Comparison of ENCODE assay signal across 8 cellular contexts in genomic region chrX:123830309-123830708, GRCh38. TPM values are rescaled to one million over a fixed set of nuclear protein-coding genes. Genes with fewer than 3 reads are reported as not detected.
DNase-seq lines count a peak whose midpoint lies in the region; ATAC-seq and TF ChIP-seq lines count a peak whose summit lies in the region.

No MANE protein-coding gene starts in this region.

- peak; percentile 74 for DNase-seq in CD14-positive monocyte (ENCODE audit: low spot score)
- DNase-seq in NCI-H748 treated with DMSO at 0.1 percent for 48 hours (lab: John Stamatoyannopoulos, UW): peak; percentile 8
- DNase-seq in kidney glomerular epithelial cell (lab: John Stamatoyannopoulos, UW): peak; percentile 75
- no peak for DNase-seq in activated gamma-delta T cell (lab: John Stamatoyannopoulos, UW)
- DNase-seq in esophagus muscularis mucosa (ENCODE audit: extremely low spot score): no peak
- DNase-seq in occipital lobe (lab: John Stamatoyannopoulos, UW): no peak

- no peaks in the 10 kb centered on the region for H3K9me3 ChIP-seq in esophagus muscularis mucosa

- peaks cover 0 to 3% (median 0%) of the 10 kb centered on the region in 4 donors for H3K4me1 ChIP-seq in esophagus muscularis mucosa

- no peak for TF ChIP-seq EP300 in esophagus muscularis mucosa (IDR thresholded peaks at IDR 0.05)

- peaks cover 8% of the 10 kb centered on the region for H3K4me1 Mint-ChIP-seq in CD14-positive monocyte

- WGBS in esophagus muscularis mucosa: 72% methylated on average over 6 of the region's 6 CpGs

- TF ChIP-seq CTCF in CD14-positive monocyte (IDR thresholded peaks at IDR 0.05) (no peak), esophagus muscularis mucosa (IDR thresholded peaks at IDR 0.05) (no peak)

- no peaks in the 10 kb centered on the region for H3K36me3 Mint-ChIP-seq in CD14-positive monocyte

- ATAC-seq in GM18861 (IDR thresholded peaks at IDR 0.05; ENCODE audit: unreplicated experiment): peak; percentile 91
- peak; percentile 83 for ATAC-seq in HG02973 (IDR thresholded peaks at IDR 0.05; ENCODE audit: unreplicated experiment)

- TF ChIP-seq POLR2A in esophagus muscularis mucosa (IDR thresholded peaks at IDR 0.05; ENCODE audit: low read depth): no peak

- no peak overlapping the region for H3K27ac ChIP-seq in esophagus muscularis mucosa (replicated peaks in 1 of 4)

- no peak overlapping the region for H3K4me3 ChIP-seq in esophagus muscularis mucosa

- intact Hi-C loops in CD14-positive monocyte (cut with micrococcal nuclease): loop anchor here (10.0 kb wide), 2 partner anchors 124 to 144 kb away; no protein-coding TSS in a partner anchor
- intact Hi-C loops in esophagus muscularis mucosa (cut with DNase I): loop anchor here (5.0 kb wide), 1 partner anchor 127 kb away; no protein-coding TSS in a partner anchor

- H3K27me3 ChIP-seq in esophagus muscularis mucosa: no peaks in the 10 kb centered on the region

- peaks cover 0 to 3% (median 2%) of the 10 kb centered on the region in 3 donors for H3K27me3 Mint-ChIP-seq in CD14-positive monocyte (ENCODE audit: low read depth in 3 of 3)

- peak overlapping the region in 1 of 2 donors; percentile 27 for H3K4me3 Mint-ChIP-seq in CD14-positive monocyte

- peaks cover 0 to 4% (median 0%) of the 10 kb centered on the region in 7 donors for H3K9me3 Mint-ChIP-seq in CD14-positive monocyte

- peak overlapping the region in 4 of 7 donors; percentile 26 to 85 (median 39) for H3K27ac Mint-ChIP-seq in CD14-positive monocyte

- H3K36me3 ChIP-seq in esophagus muscularis mucosa: no peaks in the 10 kb centered on the region

RNA-seq across cellular contexts. Expression of gene XIAP, which starts 29.5 kb away (rescaled TPM):
- 1 to 10 TPM; 2.1 to 5.8 TPM for polyA plus RNA-seq in CD14-positive monocyte
- total RNA-seq in esophagus muscularis mucosa (10 to 100 TPM; 21.0 to 39.3 (median 32.9) TPM), occipital lobe (95.3 TPM)

Comparison
In these comparisons a context has a peak if more than half of its experiments do, and no peak if none do; other contexts are left out.
1. DNase-seq: peak in CD14-positive monocyte (single experiment), NCI-H748 treated with DMSO at 0.1 percent for 48 hours (single experiment) and kidney glomerular epithelial cell (single experiment); none in activated gamma-delta T cell (single experiment), esophagus muscularis mucosa (single experiment) and occipital lobe (single experiment).